Comparison of ENCODE assay signal across 10 cellular contexts in genomic region chr2:24304098-24304497, GRCh38. TPM values are rescaled to one million over a fixed set of nuclear protein-coding genes. Genes with fewer than 3 reads are reported as not detected.
DNase-seq lines count a peak whose midpoint lies in the region; ATAC-seq, FAIRE-seq and TF ChIP-seq lines count a peak whose summit lies in the region.
"Had no signal": no experiment of that assay in that cellular context is flagged by ENCODE, and none has a peak within 500 bp of the region (broad histone marks: within the 10 kb centered on the region; RNA-seq: fewer than 3 reads in every experiment).

No MANE protein-coding gene starts in this region.

- ATAC-seq in HG03354 (IDR thresholded peaks at IDR 0.05; ENCODE audit: poor library complexity, severe bottlenecking, unreplicated experiment) (no peak), GM21717 (IDR thresholded peaks at IDR 0.05; ENCODE audit: unreplicated experiment) (no peak)

- H4K20me1 ChIP-seq in PC-9 (ENCODE audit: insufficient read depth) = no peaks in the 10 kb centered on the region

- no peaks in the 10 kb centered on the region for H3K9me3 ChIP-seq in PC-9 (ENCODE audit: insufficient read depth, low read depth)
- H3K9me3 ChIP-seq: SJSA1 had no signal

- H3K36me3 ChIP-seq in PC-9 (ENCODE audit: low read depth) = peaks cover 22% of the 10 kb centered on the region; the same call in 1 of the 2 replicates

- H3K27ac ChIP-seq in PC-9 = no peak overlapping the region
- H3K27ac ChIP-seq: SJSA1 had no signal

- BruUV-seq in PC-9 (replicated peaks; lab: Mats Ljungman, UMichigan) = no TSS peak

- no peaks in the 10 kb centered on the region for H3K4me1 ChIP-seq in PC-9 (replicated peaks; ENCODE audit: insufficient read depth)
- H3K4me1 ChIP-seq: SJSA1 had no signal

- TF ChIP-seq CTCF in AG04449 (IDR thresholded peaks at IDR 0.05; ENCODE audit: insufficient read depth, low read length, missing control alignments) = no peak
- no peak for TF ChIP-seq CTCF in mesothelial cell of epicardium (IDR thresholded peaks at IDR 0.05; ENCODE audit: unreplicated experiment)
- TF ChIP-seq CTCF in PC-9 (conservative IDR thresholded peaks at IDR 0.05) = no peak

- H3K4me3 Mint-ChIP-seq in mesothelial cell of epicardium = no peak overlapping the region
- H3K4me3 Mint-ChIP-seq: CD4-positive, CD25-positive, alpha-beta regulatory T cell had no signal

- CTCF ChIA-PET in AG04449 (lab: Yijun Ruan, JAX) (no interaction called here), PC-9 (lab: Charles Lee) (no interaction called here)

- no peak overlapping the region for H3K4me2 ChIP-seq in PC-9

- no peaks in the 10 kb centered on the region for H3K9me2 ChIP-seq in PC-9 (ENCODE audit: insufficient read depth)

- no peaks in the 10 kb centered on the region for H3K27me3 ChIP-seq in PC-9 (ENCODE audit: insufficient read depth, low read depth)
- H3K27me3 ChIP-seq: SJSA1 had no signal

- H3K9me3 Mint-ChIP-seq in mesothelial cell of epicardium = no peaks in the 10 kb centered on the region

- H3K36me3 Mint-ChIP-seq in mesothelial cell of epicardium = peaks cover 40% of the 10 kb centered on the region

- POLR2A ChIA-PET in AG04449 (lab: Yijun Ruan, JAX) = no interaction called here
- POLR2A ChIA-PET in PC-9 (lab: Charles Lee; ENCODE audit: unreplicated experiment) = no interaction called here

- intact Hi-C loops in PC-9 (cut with micrococcal nuclease; ENCODE audit: unreplicated experiment) = no loop called here

- peaks cover 9% of the 10 kb centered on the region for H3K4me1 Mint-ChIP-seq in mesothelial cell of epicardium

- peaks cover 4% of the 10 kb centered on the region; the same call in 1 of the 2 replicates for H3F3A ChIP-seq in PC-9 (ENCODE audit: insufficient read depth, low read depth)

- peak overlapping the region; percentile 76 for H3K27ac Mint-ChIP-seq in mesothelial cell of epicardium

- no peak overlapping the region for H3K4me3 ChIP-seq in AG04449 (ENCODE audit: low read depth, low read length)
- H3K4me3 ChIP-seq in PC-9 = no peak overlapping the region
- H3K4me3 ChIP-seq: SJSA1 had no signal

- no peaks in the 10 kb centered on the region for H3K79me2 ChIP-seq in PC-9 (ENCODE audit: low read depth)

- DNase-seq in AG04449 (ENCODE audit: low read depth, low spot score) = peak; percentile 55
- peak; percentile 40 for DNase-seq in NCI-H1105 treated with DMSO at 0.1 percent for 48 hours (lab: John Stamatoyannopoulos, UW)
- DNase-seq in mesothelial cell of epicardium (ENCODE audit: low spot score in 2 of 2, unreplicated experiment in 2 of 2) = no peak
- DNase-seq in iPS-NIHi7 (ENCODE audit: extremely low spot score) = no peak
- DNase-seq in PC-9 = no peak
- DNase-seq: CD4-positive, CD25-positive, alpha-beta regulatory T cell had no signal

- peak; percentile 74 for FAIRE-seq in endometrium (lab: Jason Lieb, UNC)

- no peaks in the 10 kb centered on the region for H3K27me3 Mint-ChIP-seq in mesothelial cell of epicardium (ENCODE audit: low read depth)
- H3K27me3 Mint-ChIP-seq: CD4-positive, CD25-positive, alpha-beta regulatory T cell had no signal

- no peak overlapping the region for H2AFZ ChIP-seq in PC-9

RNA-seq across cellular contexts. Expression of gene ITSN2, which starts 56.2 kb away (rescaled TPM):
- 19.6 to 21.7 TPM (median 21.6 TPM) in 3 replicates for total RNA-seq in mesothelial cell of epicardium
- total RNA-seq in PC-9 (2021) = 28.4 and 30.4 TPM in 2 replicates

Comparison
In these comparisons a context has a peak if more than half of its experiments do, and no peak if none do; other contexts are left out.
1. DNase-seq: peak in AG04449 (single experiment) and NCI-H1105 treated with DMSO at 0.1 percent for 48 hours (single experiment); none in mesothelial cell of epicardium (0 of 2), iPS-NIHi7 (single experiment) and PC-9 (0 of 2).